Comparison of ENCODE assay signal across 17 cellular contexts in the genomic region with DNA sequence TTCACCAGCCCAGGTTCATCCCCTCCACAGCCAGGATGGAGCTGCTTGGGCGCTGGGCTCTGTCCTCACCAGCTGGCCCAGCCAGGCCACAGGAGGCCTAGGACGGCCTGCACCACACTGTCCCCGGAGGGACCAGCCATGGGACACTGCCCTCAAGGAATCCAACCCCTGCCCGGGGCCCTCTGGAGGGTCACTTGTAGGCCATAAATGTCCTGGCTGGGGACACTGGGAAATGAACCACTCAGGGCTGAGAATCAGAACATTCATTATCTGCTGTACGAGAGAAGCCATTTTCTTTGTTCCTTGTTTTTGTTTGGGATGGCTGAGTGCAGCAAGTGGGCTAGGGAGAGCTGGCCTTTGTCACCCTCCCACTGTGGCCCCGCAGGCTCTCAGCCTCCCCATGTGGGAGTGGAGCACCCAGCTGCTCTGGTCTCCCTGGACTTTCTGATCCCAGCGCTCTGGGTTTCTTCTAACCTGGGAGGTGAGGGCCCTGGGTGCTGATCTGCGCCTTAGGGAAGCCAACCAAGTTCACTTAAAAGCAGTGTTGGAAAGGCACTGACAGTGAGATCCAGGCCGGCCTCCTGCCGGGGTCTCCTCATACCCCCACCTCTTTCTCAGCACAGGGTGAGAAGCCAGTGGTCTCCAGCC. TPM values are rescaled to one million over a fixed set of nuclear protein-coding genes. Genes with fewer than 3 reads are reported as not detected.
"Had no signal": no experiment of that assay in that cellular context is flagged by ENCODE, and none has a peak within 500 bp of the region (broad histone marks: within the 10 kb centered on the region; RNA-seq: fewer than 3 reads in every experiment).

No MANE protein-coding gene starts in this region.

- H3K4me3 ChIP-seq: esophagus squamous epithelium had no signal

- ATAC-seq: activated T-cell treated with anti-CD3 and anti-CD28 coated beads, Interleukin-2, amount 50 U/mL, for 4 hours; foreskin keratinocyte had no signal

- FAIRE-seq: small intestine had no signal

- H2AFZ ChIP-seq: parathyroid adenoma had no signal

- H3K4me1 ChIP-seq: foreskin keratinocyte, parathyroid adenoma had no signal

- H3K27ac ChIP-seq: esophagus squamous epithelium, foreskin keratinocyte, parathyroid adenoma had no signal

- H3K36me3 ChIP-seq: esophagus squamous epithelium had no signal

- H3K9me3 Mint-ChIP-seq: nephron had no signal

- H3K9me3 ChIP-seq: esophagus squamous epithelium had no signal

- H3K27me3 Mint-ChIP-seq: activated CD4-positive, alpha-beta memory T cell treated with anti-CD3 and anti-CD28 coated beads for 36 hours; activated naive CD8-positive, alpha-beta T cell had no signal

- H3K4me3 Mint-ChIP-seq: activated CD4-positive, alpha-beta memory T cell treated with anti-CD3 and anti-CD28 coated beads for 36 hours; activated naive CD8-positive, alpha-beta T cell; activated T-cell treated with anti-CD3 and anti-CD28 coated beads, Interleukin-2, amount 50 U/mL, for 4 hours; nephron; stimulated activated naive B cell treated with anti-CD40 and anti-IgM and Interleukin-4, amounts not matched to agents 10 μg/mL and 1 μg/mL and 100 μg/mL, for 72 hours had no signal

- H3K27me3 ChIP-seq: foreskin keratinocyte had no signal

- H3K79me2 ChIP-seq: parathyroid adenoma had no signal

- H3K27ac Mint-ChIP-seq: activated CD4-positive, alpha-beta memory T cell treated with anti-CD3 and anti-CD28 coated beads for 36 hours; activated naive CD8-positive, alpha-beta T cell; stimulated activated naive B cell treated with anti-CD40 and anti-IgM and Interleukin-4, amounts not matched to agents 10 μg/mL and 1 μg/mL and 100 μg/mL, for 72 hours had no signal

- DNase-seq: activated CD4-positive, alpha-beta memory T cell treated with anti-CD3 and anti-CD28 coated beads for 36 hours; activated effector memory CD4-positive, alpha-beta T cell treated with anti-CD3 and anti-CD28 coated beads, Interleukin-2, amount 50 U/mL, for 16 hours; activated T-cell treated with anti-CD3 and anti-CD28 coated beads, Interleukin-2, amount 50 U/mL, for 4 hours; amygdala; esophagus squamous epithelium; foreskin keratinocyte; head of caudate nucleus; left colon; small intestine; stimulated activated naive B cell treated with anti-CD40 and anti-IgM and Interleukin-4, amounts not matched to agents 10 μg/mL and 1 μg/mL and 100 μg/mL, for 72 hours; substantia nigra; T-helper 9 cell; trophoblast cell had no signal

- H3K36me3 Mint-ChIP-seq: activated naive CD8-positive, alpha-beta T cell had no signal

- H3K9ac ChIP-seq: parathyroid adenoma had no signal

RNA-seq across cellular contexts. Expression of a gene that starts 9.9 kb away (rescaled TPM):
- total RNA-seq: activated T-cell treated with anti-CD3 and anti-CD28 coated beads, Interleukin-2, amount 50 U/mL, for 4 hours; esophagus squamous epithelium; foreskin keratinocyte; left colon; renal cortical epithelial cell had no signal
